In genomic region chr7:142760071-142760642, GRCh38 we compare ENCODE assay signal across 17 cellular contexts. TPM values are rescaled to one million over a fixed set of nuclear protein-coding genes. Genes with fewer than 3 reads are reported as not detected.
"Had no signal": no experiment of that assay in that cellular context is flagged by ENCODE, and none has a peak within 500 bp of the region (broad histone marks: within the 10 kb centered on the region; RNA-seq: fewer than 3 reads in every experiment).

No MANE protein-coding gene starts in this region.

- DNase-seq: activated CD4-positive, alpha-beta T cell treated with anti-CD3 and anti-CD28 coated beads, Interleukin-2, amount 50 U/mL, for 1 hour; activated naive CD4-positive, alpha-beta T cell treated with anti-CD3 and anti-CD28 coated beads, Interleukin-2, amount 50 U/mL, for 16 hours; left ventricle myocardium superior; mesenchymal stem cell; stimulated activated CD4-positive, alpha-beta T cell treated with anti-CD3 and anti-CD28 coated beads, Interleukin-4, amount 100 ng/mL, for 4 hours; stimulated activated naive CD8-positive, alpha-beta T cell treated with anti-CD3 and anti-CD28 coated beads, Interleukin-15, amount 100 ng/mL, for 72 hours; uterus had no signal

- H3K27ac ChIP-seq: adrenal gland, esophagus muscularis mucosa, thoracic aorta, uterus had no signal

- H3K9me3 ChIP-seq: adrenal gland, esophagus muscularis mucosa, thoracic aorta, uterus had no signal

- H3K4me3 ChIP-seq: adrenal gland, esophagus muscularis mucosa, thoracic aorta, uterus had no signal

- ATAC-seq: left ventricle myocardium superior; stimulated activated naive CD8-positive, alpha-beta T cell treated with anti-CD3 and anti-CD28 coated beads, Interleukin-15, amount 100 ng/mL, for 72 hours had no signal

- FAIRE-seq: frontal cortex had no signal

- H3K27me3 ChIP-seq: adrenal gland, esophagus muscularis mucosa, uterus had no signal

- H3K36me3 ChIP-seq: adrenal gland, esophagus muscularis mucosa, thoracic aorta, uterus had no signal

- H3K4me1 ChIP-seq: adrenal gland, esophagus muscularis mucosa, uterus had no signal

RNA-seq across cellular contexts. Expression of gene PRSS2, which starts 10.6 kb away (rescaled TPM):
- total RNA-seq: activated T-helper 2 cell treated with anti-CD3 and anti-CD28 coated beads, Interferon-gamma antibody, Interleukin-2, Interleukin-4, amounts not matched to agents 10 μg/mL and 5 μg/mL and 100 μg/mL, durations not matched to agents 14 hours and 24 hours and 36 hours; frontal cortex; kidney epithelial cell; left ventricle myocardium superior; osteoblast; renal cortical epithelial cell; T-helper 2 cell treated with Interferon-gamma antibody and Interleukin-4, amounts not matched to agents 100 ng/mL and 5 ng/mL, for 36 hours; uterus had no signal
- polyA plus RNA-seq: neural cell had no signal

RNA-seq across cellular contexts. Expression of gene PRSS1, which starts 10.9 kb away (rescaled TPM):
- total RNA-seq: activated T-helper 2 cell treated with anti-CD3 and anti-CD28 coated beads, Interferon-gamma antibody, Interleukin-2, Interleukin-4, amounts not matched to agents 10 μg/mL and 5 μg/mL and 100 μg/mL, durations not matched to agents 14 hours and 24 hours and 36 hours; esophagus muscularis mucosa; frontal cortex; left ventricle myocardium superior; osteoblast; renal cortical epithelial cell; T-helper 2 cell treated with Interferon-gamma antibody and Interleukin-4, amounts not matched to agents 100 ng/mL and 5 ng/mL, for 36 hours had no signal
- polyA plus RNA-seq: neural cell had no signal
